ENCODE assay signal across 11 cellular contexts in the genomic region with DNA sequence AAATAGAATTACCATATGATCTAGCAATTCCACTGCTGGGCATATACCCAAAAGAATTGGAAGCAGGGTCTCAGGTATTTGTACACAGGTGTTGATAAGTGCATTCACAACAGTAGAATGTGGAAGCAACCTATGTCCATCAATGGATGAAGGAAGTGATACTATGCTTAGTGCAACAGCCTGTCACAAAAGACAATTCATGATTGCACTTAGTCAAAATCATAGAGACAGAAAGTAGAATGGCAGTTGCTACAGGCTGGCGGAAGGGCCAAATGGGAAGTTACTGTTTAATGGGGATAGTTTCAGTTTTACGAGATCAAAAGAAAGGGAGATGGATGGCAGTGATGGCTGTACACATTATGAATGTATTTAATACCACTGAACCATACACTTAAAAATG. TPM values are rescaled to one million over a fixed set of nuclear protein-coding genes. Genes with fewer than 3 reads are reported as not detected.
DNase-seq lines count a peak whose midpoint lies in the region; ATAC-seq and TF ChIP-seq lines count a peak whose summit lies in the region.
"Had no signal": no experiment of that assay in that cellular context is flagged by ENCODE, and none has a peak within 500 bp of the region (broad histone marks: within the 10 kb centered on the region; RNA-seq: fewer than 3 reads in every experiment).

No MANE protein-coding gene starts in this region.

- H3K27ac ChIP-seq in GM23338 (ENCODE audit: low read depth) (no peak overlapping the region), right atrium auricular region (no peak overlapping the region)

- H3K4me3 Mint-ChIP-seq in activated T-cell treated with anti-CD3 and anti-CD28 coated beads, Interleukin-2, amount 50 U/mL, for 72 hours: no peak overlapping the region
- no peak overlapping the region for H3K4me3 Mint-ChIP-seq in activated CD4-positive, alpha-beta memory T cell treated with anti-CD3 and anti-CD28 coated beads for 36 hours
- H3K4me3 Mint-ChIP-seq in GM23338: no peak overlapping the region

- intact Hi-C loops in activated CD4-positive, alpha-beta memory T cell treated with anti-CD3 and anti-CD28 coated beads for 36 hours (cut with micrococcal nuclease): no loop called here

- H3K27me3 ChIP-seq in GM23338 (ENCODE audit: insufficient read depth) (no peaks in the 10 kb centered on the region), right atrium auricular region (no peaks in the 10 kb centered on the region)

- ATAC-seq in activated T-cell treated with anti-CD3 and anti-CD28 coated beads, Interleukin-2, amount 50 U/mL, for 72 hours (replicated peaks in 1 of 2): no peak
- peak; percentile 47 for ATAC-seq in HG03135 (IDR thresholded peaks at IDR 0.05; ENCODE audit: unreplicated experiment)
- ATAC-seq in GM19452 (IDR thresholded peaks at IDR 0.05; ENCODE audit: unreplicated experiment): no peak
- ATAC-seq in GM23338: no peak

- TF ChIP-seq CTCF in GM23338 (conservative IDR thresholded peaks at IDR 0.05; ENCODE audit: low read depth in 2 of 2): no peak
- no peak for TF ChIP-seq CTCF in right atrium auricular region (IDR thresholded peaks at IDR 0.05)

- no peak overlapping the region for H2AFZ ChIP-seq in GM23338

- H3K9me3 ChIP-seq in right atrium auricular region: no peaks in the 10 kb centered on the region

- H3K4me2 ChIP-seq in GM23338: no peak overlapping the region

- peaks cover 26% of the 10 kb centered on the region for H3K4me1 Mint-ChIP-seq in activated T-cell treated with anti-CD3 and anti-CD28 coated beads, Interleukin-2, amount 50 U/mL, for 72 hours (ENCODE audit: low read depth)
- peaks cover 19% of the 10 kb centered on the region for H3K4me1 Mint-ChIP-seq in activated CD4-positive, alpha-beta memory T cell treated with anti-CD3 and anti-CD28 coated beads for 36 hours (ENCODE audit: low read depth)
- H3K4me1 Mint-ChIP-seq in GM23338: no peaks in the 10 kb centered on the region

- H3K36me3 ChIP-seq in GM23338 (ENCODE audit: insufficient read depth): peaks cover 7% of the 10 kb centered on the region; the same call in 1 of the 2 replicates
- H3K36me3 ChIP-seq in right atrium auricular region: peaks cover 67% of the 10 kb centered on the region

- H3K27ac Mint-ChIP-seq in activated T-cell treated with anti-CD3 and anti-CD28 coated beads, Interleukin-2, amount 50 U/mL, for 72 hours: peak overlapping the region; percentile 29
- H3K27ac Mint-ChIP-seq in activated CD4-positive, alpha-beta memory T cell treated with anti-CD3 and anti-CD28 coated beads for 36 hours: peak overlapping the region; percentile 35
- H3K27ac Mint-ChIP-seq in GM23338: no peak overlapping the region

- peaks cover 7 to 16% of the 10 kb centered on the region in 2 donors for H3K36me3 Mint-ChIP-seq in activated T-cell treated with anti-CD3 and anti-CD28 coated beads, Interleukin-2, amount 50 U/mL, for 72 hours (ENCODE audit: insufficient read depth in 2 of 2)
- H3K36me3 Mint-ChIP-seq in activated CD4-positive, alpha-beta memory T cell treated with anti-CD3 and anti-CD28 coated beads for 36 hours: peaks cover 13% of the 10 kb centered on the region
- H3K36me3 Mint-ChIP-seq in GM23338 (ENCODE audit: low read depth): peaks cover 13% of the 10 kb centered on the region

- H3K9me3 Mint-ChIP-seq in activated T-cell treated with anti-CD3 and anti-CD28 coated beads, Interleukin-2, amount 50 U/mL, for 72 hours: no peaks in the 10 kb centered on the region
- H3K9me3 Mint-ChIP-seq in activated CD4-positive, alpha-beta memory T cell treated with anti-CD3 and anti-CD28 coated beads for 36 hours: no peaks in the 10 kb centered on the region
- H3K9me3 Mint-ChIP-seq in GM23338: peaks cover 2% of the 10 kb centered on the region; the same call in 2 of the 3 replicates

- H3K79me2 ChIP-seq in GM23338 (replicated peaks; ENCODE audit: insufficient read depth): no peaks in the 10 kb centered on the region

- H3K4me1 ChIP-seq in GM23338 (ENCODE audit: insufficient read depth) (no peaks in the 10 kb centered on the region), right atrium auricular region (peaks cover 0 to 14% of the 10 kb centered on the region in 2 donors)

- H4K20me1 ChIP-seq in GM23338 (replicated peaks; ENCODE audit: insufficient read depth): no peaks in the 10 kb centered on the region

- no peaks in the 10 kb centered on the region for H3K27me3 Mint-ChIP-seq in activated T-cell treated with anti-CD3 and anti-CD28 coated beads, Interleukin-2, amount 50 U/mL, for 72 hours (ENCODE audit: low read depth)
- no peaks in the 10 kb centered on the region for H3K27me3 Mint-ChIP-seq in activated CD4-positive, alpha-beta memory T cell treated with anti-CD3 and anti-CD28 coated beads for 36 hours
- peaks cover 6% of the 10 kb centered on the region for H3K27me3 Mint-ChIP-seq in GM23338 (ENCODE audit: insufficient read depth, low read depth, poor library complexity)

- H3F3A ChIP-seq in GM23338 (replicated peaks; ENCODE audit: low read depth): no peaks in the 10 kb centered on the region

- DNase-seq in activated T-cell treated with anti-CD3 and anti-CD28 coated beads, Interleukin-2, amount 50 U/mL, for 72 hours: no peak
- DNase-seq in activated T-cell treated with anti-CD3 and anti-CD28 coated beads for 4 hours (no peak), GM23338 (ENCODE audit: low spot score) (no peak), right atrium auricular region (ENCODE audit: low spot score) (no peak)
- no peak for DNase-seq in activated CD4-positive, alpha-beta memory T cell treated with anti-CD3 and anti-CD28 coated beads for 36 hours
- no peak for DNase-seq in effector CD8-positive, alpha-beta T cell (lab: John Stamatoyannopoulos, UW)
- DNase-seq: cortex of kidney, head of caudate nucleus, mesendoderm had no signal

- POLR2A ChIA-PET in activated CD4-positive, alpha-beta memory T cell treated with anti-CD3 and anti-CD28 coated beads for 36 hours (lab: Charles Lee): no interaction called here

- CTCF ChIA-PET in activated CD4-positive, alpha-beta memory T cell treated with anti-CD3 and anti-CD28 coated beads for 36 hours (lab: Charles Lee): no interaction called here

- H3K9me2 ChIP-seq in GM23338 (ENCODE audit: insufficient read depth): no peaks in the 10 kb centered on the region

- H3K4me3 ChIP-seq in GM23338: no peak overlapping the region
- no peak overlapping the region for H3K4me3 ChIP-seq in right atrium auricular region

RNA-seq across cellular contexts. Expression of a gene that starts 42.0 kb away (rescaled TPM):
- 10 to 100 TPM; 47.1 to 55.8 TPM for total RNA-seq in activated T-cell treated with anti-CD3 and anti-CD28 coated beads, Interleukin-2, amount 50 U/mL, for 72 hours
- total RNA-seq in activated CD4-positive, alpha-beta memory T cell treated with anti-CD3 and anti-CD28 coated beads for 36 hours: 10 to 100 TPM; 53.2 to 55.4 TPM
- total RNA-seq in GM23338 (2014; rRNA removed; shearing (Covaris generic)): 80.1 and 82.6 TPM in 2 replicates
- 45.9 and 59.3 TPM in 2 replicates for polyA plus RNA-seq in GM23338 (2016; fragmentation: Nextera tagmentation; extraction: Ambion mirVana)
- 10 to 100 TPM; 29.0 to 36.3 TPM for total RNA-seq in right atrium auricular region
